Comparison of ENCODE assay signal across 22 cellular contexts in genomic region chr3:44069276-44069675, GRCh38.
"Had no signal": no experiment of that assay in that cellular context is flagged by ENCODE, and none has a peak within 500 bp of the region (broad histone marks: within the 10 kb centered on the region; RNA-seq: fewer than 3 reads in every experiment).

No MANE protein-coding gene starts in this region.

- H3K4me3 Mint-ChIP-seq: activated CD4-positive, alpha-beta memory T cell treated with anti-CD3 and anti-CD28 coated beads for 36 hours; activated CD8-positive, alpha-beta memory T cell treated with anti-CD3 and anti-CD28 coated beads, Interleukin-2, amount 10 ng/mL, durations not matched to agents 7 days and 5 days; activated naive CD8-positive, alpha-beta T cell; effector memory CD8-positive, alpha-beta T cell; naive B cell had no signal

- H3K4me3 ChIP-seq: body of pancreas, gastroesophageal sphincter, heart right ventricle, lung, pancreas, sigmoid colon, spleen, stomach, testis, upper lobe of right lung had no signal

- H3K27ac Mint-ChIP-seq: activated CD4-positive, alpha-beta memory T cell treated with anti-CD3 and anti-CD28 coated beads for 36 hours; activated CD8-positive, alpha-beta memory T cell treated with anti-CD3 and anti-CD28 coated beads, Interleukin-2, amount 10 ng/mL, durations not matched to agents 7 days and 5 days; activated naive CD8-positive, alpha-beta T cell; effector memory CD8-positive, alpha-beta T cell; naive B cell had no signal

- H3K4me1 ChIP-seq: pancreas, sigmoid colon, spleen, testis, upper lobe of right lung had no signal

- DNase-seq: activated CD4-positive, alpha-beta memory T cell treated with anti-CD3 and anti-CD28 coated beads for 36 hours; activated CD4-positive, alpha-beta T cell treated with anti-CD3 and anti-CD28 coated beads for 1 hour; activated CD8-positive, alpha-beta memory T cell treated with anti-CD3 and anti-CD28 coated beads, Interleukin-2, amount 10 ng/mL, durations not matched to agents 7 days and 5 days; activated effector memory CD4-positive, alpha-beta T cell treated with anti-CD3 and anti-CD28 coated beads, Interleukin-2, amount 50 U/mL, for 16 hours; activated T-cell treated with anti-CD3 and anti-CD28 coated beads, Interleukin-2, amount 50 U/mL, for 1 hour; amniotic stem cell; body of pancreas; cortex of kidney; effector memory CD8-positive, alpha-beta T cell; heart right ventricle; naive B cell; pancreas; sigmoid colon; spleen; stomach; testis; upper lobe of right lung had no signal

- FAIRE-seq: pancreas had no signal

- H3K27me3 ChIP-seq: body of pancreas, pancreas, sigmoid colon, testis, upper lobe of right lung had no signal

- H3K9me3 ChIP-seq: body of pancreas, gastroesophageal sphincter, heart right ventricle, pancreas, sigmoid colon, spleen, stomach, testis, upper lobe of right lung had no signal

- H3K27ac ChIP-seq: body of pancreas, epithelial cell of prostate, gastroesophageal sphincter, heart right ventricle, pancreas, sigmoid colon, spleen, stomach, testis, upper lobe of right lung, VCaP had no signal

- ATAC-seq: activated CD8-positive, alpha-beta memory T cell treated with anti-CD3 and anti-CD28 coated beads, Interleukin-2, amount 10 ng/mL, durations not matched to agents 7 days and 5 days; body of pancreas; effector memory CD8-positive, alpha-beta T cell; gastroesophageal sphincter; heart right ventricle; pancreas; upper lobe of right lung had no signal

- H3K36me3 Mint-ChIP-seq: activated CD4-positive, alpha-beta memory T cell treated with anti-CD3 and anti-CD28 coated beads for 36 hours; activated CD8-positive, alpha-beta memory T cell treated with anti-CD3 and anti-CD28 coated beads, Interleukin-2, amount 10 ng/mL, durations not matched to agents 7 days and 5 days; naive B cell had no signal

- H3K4me1 Mint-ChIP-seq: activated CD8-positive, alpha-beta memory T cell treated with anti-CD3 and anti-CD28 coated beads, Interleukin-2, amount 10 ng/mL, durations not matched to agents 7 days and 5 days; naive B cell had no signal

- H3K36me3 ChIP-seq: gastroesophageal sphincter, heart right ventricle, pancreas, sigmoid colon, spleen, stomach, upper lobe of right lung had no signal

- H3K9me3 Mint-ChIP-seq: activated CD4-positive, alpha-beta memory T cell treated with anti-CD3 and anti-CD28 coated beads for 36 hours; effector memory CD8-positive, alpha-beta T cell; naive B cell had no signal
